15 cellular contexts compared by ENCODE assay signal in genomic region chr2:144496660-144497598, GRCh38. TPM values are rescaled to one million over a fixed set of nuclear protein-coding genes. Genes with fewer than 3 reads are reported as not detected.
DNase-seq lines count a peak whose midpoint lies in the region; ATAC-seq and TF ChIP-seq lines count a peak whose summit lies in the region.
"Had no signal": no experiment of that assay in that cellular context is flagged by ENCODE, and none has a peak within 500 bp of the region (broad histone marks: within the 10 kb centered on the region; RNA-seq: fewer than 3 reads in every experiment).

No MANE protein-coding gene starts in this region.

- H3K4me1 Mint-ChIP-seq in natural killer cell: peaks cover 79 to 85% of the 10 kb centered on the region in 2 donors
- H3K4me1 Mint-ChIP-seq in CD8-positive, alpha-beta T cell (ENCODE audit: low read depth): peaks cover 5% of the 10 kb centered on the region

- peak overlapping the region; percentile 82 to 89 for H3K27ac Mint-ChIP-seq in natural killer cell
- H3K27ac Mint-ChIP-seq in CD8-positive, alpha-beta T cell: no peak overlapping the region
- H3K27ac Mint-ChIP-seq: activated T-cell treated with anti-CD3 and anti-CD28 coated beads, Interleukin-2, amount 50 U/mL, for 24 hours had no signal

- intact Hi-C loops in dorsolateral prefrontal cortex (cut with DNase I) (no loop called here), natural killer cell (cut with micrococcal nuclease) (loop anchor here (1.0 to 5.0 kb wide), 2 partner anchors 8 to 65 kb away; no protein-coding TSS in a partner anchor)
- intact Hi-C loops in CD8-positive, alpha-beta T cell (cut with DNase I, micrococcal nuclease): no loop called here

- ATAC-seq in natural killer cell: peak in 1 of 3 donors; percentile 12
- ATAC-seq in activated CD4-positive, CD25-positive, alpha-beta regulatory T cell treated with anti-CD3 and anti-CD28 coated beads, Interleukin-2, amount 50 U/mL, for 24 hours: no peak
- ATAC-seq in foreskin keratinocyte: no peak
- no peak for ATAC-seq in CD8-positive, alpha-beta T cell

- no peak for TF ChIP-seq CTCF in dorsolateral prefrontal cortex (IDR thresholded peaks at IDR 0.05 in 54 of 56, conservative IDR thresholded peaks at IDR 0.05 in 2 of 56; ENCODE audit: low read depth in 1 of 56, partially characterized antibody in 56 of 56)
- TF ChIP-seq CTCF in natural killer cell (IDR thresholded peaks at IDR 0.05): no peak
- TF ChIP-seq CTCF in tibial nerve (IDR thresholded peaks at IDR 0.05): no peak
- no peak for TF ChIP-seq CTCF in foreskin keratinocyte (conservative IDR thresholded peaks at IDR 0.05)
- no peak for TF ChIP-seq CTCF in CD8-positive, alpha-beta T cell (IDR thresholded peaks at IDR 0.05)

- CTCF ChIA-PET in CD8-positive, alpha-beta T cell (lab: Charles Lee): interaction anchor here (1.0 to 1.1 kb wide), 3 partner anchors 11 to 13 kb away, joined by 3 to 5 read pairs (median 3); no protein-coding TSS in a partner anchor

- TF ChIP-seq POLR2A in tibial nerve (IDR thresholded peaks at IDR 0.05): no peak

- H3K4me1 ChIP-seq in tibial nerve (peaks cover 0 to 89% (median 31%) of the 10 kb centered on the region in 4 donors), foreskin keratinocyte (no peaks in the 10 kb centered on the region)
- H3K4me1 ChIP-seq in CD8-positive, alpha-beta T cell (ENCODE audit: insufficient read depth, low read length): no peaks in the 10 kb centered on the region
- H3K4me1 ChIP-seq: prostate gland had no signal

- no peak for TF ChIP-seq EP300 in tibial nerve (IDR thresholded peaks at IDR 0.05)

- H3K27me3 Mint-ChIP-seq in natural killer cell (ENCODE audit: low read depth in 2 of 2): no peaks in the 10 kb centered on the region
- H3K27me3 Mint-ChIP-seq in CD8-positive, alpha-beta T cell (ENCODE audit: low read depth): no peaks in the 10 kb centered on the region

- DNase-seq in NCI-H748 (lab: John Stamatoyannopoulos, UW; ENCODE audit: unreplicated experiment) (peak; percentile 66), NCI-H748 treated with DMSO at 0.1 percent for 48 hours (lab: John Stamatoyannopoulos, UW) (no peak), dorsolateral prefrontal cortex (peak in 1 of 10 donors; percentile 53), natural killer cell (no peak), tibial nerve (ENCODE audit: low spot score in 2 of 2) (no peak), foreskin keratinocyte (no peak)
- no peak for DNase-seq in CD8-positive, alpha-beta T cell
- DNase-seq: 8988T; activated T-cell treated with anti-CD3 and anti-CD28 coated beads, Interleukin-2, amount 50 U/mL, for 24 hours; Karpas-422; mammary epithelial cell; NCI-H187 treated with DMSO at 0.1 percent for 48 hours; stimulated activated CD4-positive, alpha-beta T cell treated with anti-CD3 and anti-CD28 coated beads, Interleukin-4, amount 100 ng/mL, for 4 hours had no signal

- H3K4me3 ChIP-seq in dorsolateral prefrontal cortex (peak overlapping the region in 17 of 59 donors; percentile 0 to 42 (median 16)), tibial nerve (no peak overlapping the region)
- H3K4me3 ChIP-seq in CD8-positive, alpha-beta T cell (ENCODE audit: low read depth, low read length): no peak overlapping the region
- H3K4me3 ChIP-seq: prostate gland had no signal

- H3K9me3 Mint-ChIP-seq in natural killer cell: no peaks in the 10 kb centered on the region
- H3K9me3 Mint-ChIP-seq in CD8-positive, alpha-beta T cell: no peaks in the 10 kb centered on the region
- H3K9me3 Mint-ChIP-seq: activated T-cell treated with anti-CD3 and anti-CD28 coated beads, Interleukin-2, amount 50 U/mL, for 24 hours had no signal

- H3K27ac ChIP-seq in dorsolateral prefrontal cortex: peak overlapping the region; percentile 69 to 98 (median 91)
- peak overlapping the region in 3 of 4 donors; percentile 31 to 85 (median 68) for H3K27ac ChIP-seq in tibial nerve
- H3K27ac ChIP-seq in foreskin keratinocyte: no peak overlapping the region
- no peak overlapping the region for H3K27ac ChIP-seq in CD8-positive, alpha-beta T cell (ENCODE audit: low read depth, low read length)
- H3K27ac ChIP-seq: prostate gland had no signal

- peak overlapping the region; percentile 75 for H3K4me3 Mint-ChIP-seq in natural killer cell
- H3K4me3 Mint-ChIP-seq in CD8-positive, alpha-beta T cell: no peak overlapping the region
- H3K4me3 Mint-ChIP-seq: activated T-cell treated with anti-CD3 and anti-CD28 coated beads, Interleukin-2, amount 50 U/mL, for 24 hours had no signal

- H3K36me3 Mint-ChIP-seq in natural killer cell: peaks cover 18% of the 10 kb centered on the region
- H3K36me3 Mint-ChIP-seq in CD8-positive, alpha-beta T cell: no peaks in the 10 kb centered on the region

- POLR2A ChIA-PET in CD8-positive, alpha-beta T cell (lab: Charles Lee): no interaction called here

- H3K36me3 ChIP-seq in tibial nerve: no peaks in the 10 kb centered on the region
- H3K36me3 ChIP-seq in CD8-positive, alpha-beta T cell (ENCODE audit: insufficient read depth, low read length): no peaks in the 10 kb centered on the region
- H3K36me3 ChIP-seq: prostate gland had no signal

- H3K9me3 ChIP-seq in tibial nerve: no peaks in the 10 kb centered on the region
- H3K9me3 ChIP-seq in CD8-positive, alpha-beta T cell (ENCODE audit: low read length): no peaks in the 10 kb centered on the region
- H3K9me3 ChIP-seq: prostate gland had no signal

- H3K27me3 ChIP-seq in dorsolateral prefrontal cortex: no peaks in the 10 kb centered on the region
- H3K27me3 ChIP-seq in tibial nerve: no peaks in the 10 kb centered on the region
- H3K27me3 ChIP-seq in foreskin keratinocyte: peaks cover 2% of the 10 kb centered on the region
- H3K27me3 ChIP-seq in CD8-positive, alpha-beta T cell (ENCODE audit: insufficient read depth, low read length): no peaks in the 10 kb centered on the region

- 63 to 71% methylated on average over 9 of the region's 9 CpGs for WGBS in tibial nerve, 2 donors

RNA-seq across cellular contexts. Expression of gene ZEB2, which starts 23.0 kb away (rescaled TPM):
- total RNA-seq in dorsolateral prefrontal cortex: 100 to 1,000 TPM; 160 to 942 (median 318) TPM
- total RNA-seq in natural killer cell: 1,000 to 10,000 TPM in 1 of 3 donors, 100 to 1,000 TPM in 2; 718 to 1,143 (median 944) TPM
- total RNA-seq in tibial nerve: 100 to 1,000 TPM; 148 to 290 (median 218) TPM
- 0.03 and 0.11 TPM in 2 replicates for total RNA-seq in foreskin keratinocyte
- polyA plus RNA-seq in foreskin keratinocyte: 0.08 TPM in 2 replicates
- 10 to 100 TPM; 73.0 to 76.7 TPM for total RNA-seq in CD8-positive, alpha-beta T cell

Comparison
In these comparisons a context has a peak if more than half of its experiments do, and no peak if none do; other contexts are left out.
1. H3K27ac ChIP-seq: peak in dorsolateral prefrontal cortex (59 of 59) and tibial nerve (3 of 4); none in foreskin keratinocyte (single experiment) and CD8-positive, alpha-beta T cell (single experiment).
2. RNA of gene ZEB2, which starts 23.0 kb away (total RNA-seq): 718 to 1,143 TPM in natural killer cell, 160 to 942 TPM in dorsolateral prefrontal cortex, 148 to 290 TPM in tibial nerve and 73.0 to 76.7 TPM in CD8-positive, alpha-beta T cell; 0.03 to 0.11 TPM in foreskin keratinocyte; every median in the first group is over 10 times any median in the second.